ENCODE assay signal across 13 cellular contexts in genomic region chr7:106588576-106589494, GRCh38.
"Had no signal": no experiment of that assay in that cellular context is flagged by ENCODE, and none has a peak within 500 bp of the region (broad histone marks: within the 10 kb centered on the region; RNA-seq: fewer than 3 reads in every experiment).

No MANE protein-coding gene starts in this region.

- H3K27me3 ChIP-seq: cardiac muscle cell, neutrophil, right atrium auricular region had no signal

- H3K27ac ChIP-seq: cardiac muscle cell, epithelial cell of prostate, lower lobe of right lung, neutrophil, right atrium auricular region, skin epidermis had no signal

- H3K27ac Mint-ChIP-seq: activated CD4-positive, alpha-beta memory T cell treated with anti-CD3 and anti-CD28 coated beads, Interleukin-2, amount 10 ng/mL, durations not matched to agents 7 days and 5 days had no signal

- FAIRE-seq: colon had no signal

- H3K4me3 Mint-ChIP-seq: activated CD4-positive, alpha-beta memory T cell treated with anti-CD3 and anti-CD28 coated beads, Interleukin-2, amount 10 ng/mL, durations not matched to agents 7 days and 5 days; naive B cell had no signal

- H3K9me3 ChIP-seq: lower lobe of right lung, neutrophil, right atrium auricular region had no signal

- H3K36me3 Mint-ChIP-seq: naive B cell had no signal

- H3K4me3 ChIP-seq: cardiac muscle cell, lower lobe of right lung, right atrium auricular region, skin epidermis had no signal

- DNase-seq: activated CD4-positive, alpha-beta memory T cell treated with anti-CD3 and anti-CD28 coated beads, Interleukin-2, amount 10 ng/mL, durations not matched to agents 7 days and 5 days; activated naive CD4-positive, alpha-beta T cell treated with Interleukin-2 at 50 U/mL for 16 hours; hypothalamus; lower lobe of right lung; naive B cell; stimulated activated CD4-positive, alpha-beta T cell treated with anti-CD3 and anti-CD28 coated beads, Interleukin-4, amount 100 ng/mL, for 4 hours; T-helper 9 cell had no signal

- H3K36me3 ChIP-seq: cardiac muscle cell, lower lobe of right lung, neutrophil, right atrium auricular region had no signal

- H3K4me1 Mint-ChIP-seq: activated CD4-positive, alpha-beta memory T cell treated with anti-CD3 and anti-CD28 coated beads, Interleukin-2, amount 10 ng/mL, durations not matched to agents 7 days and 5 days; naive B cell had no signal

- H3K4me1 ChIP-seq: lower lobe of right lung, right atrium auricular region had no signal
